In genomic region chr10:86651631-86652331, GRCh38 we compare ENCODE assay signal across 24 cellular contexts. TPM values are rescaled to one million over a fixed set of nuclear protein-coding genes. Genes with fewer than 3 reads are reported as not detected.
DNase-seq lines count a peak whose midpoint lies in the region; ATAC-seq and TF ChIP-seq lines count a peak whose summit lies in the region.
"Had no signal": no experiment of that assay in that cellular context is flagged by ENCODE, and none has a peak within 500 bp of the region (broad histone marks: within the 10 kb centered on the region; RNA-seq: fewer than 3 reads in every experiment).

No MANE protein-coding gene starts in this region.

- H3K4me3 ChIP-seq in WERI-Rb-1 (ENCODE audit: low read depth, low read length), result no peak overlapping the region
- H3K4me3 ChIP-seq: ascending aorta, HAP-1, hepatocyte, testis had no signal

- H3K4me3 Mint-ChIP-seq in activated CD4-positive, alpha-beta memory T cell treated with anti-CD3 and anti-CD28 coated beads for 36 hours, result no peak overlapping the region
- H3K4me3 Mint-ChIP-seq in activated CD4-positive, alpha-beta memory T cell treated with anti-CD3 and anti-CD28 coated beads, Interleukin-2, amount 10 ng/mL, durations not matched to agents 7 days and 5 days, result no peak overlapping the region
- H3K4me3 Mint-ChIP-seq: activated naive CD4-positive, alpha-beta T cell treated with anti-CD3 and anti-CD28 coated beads for 36 hours had no signal

- POLR2A ChIA-PET in activated CD4-positive, alpha-beta memory T cell treated with anti-CD3 and anti-CD28 coated beads for 36 hours (lab: Charles Lee), result no interaction called here
- POLR2A ChIA-PET in activated CD4-positive, alpha-beta memory T cell treated with anti-CD3 and anti-CD28 coated beads, Interleukin-2, amount 10 ng/mL, durations not matched to agents 7 days and 5 days (lab: Charles Lee), result no interaction called here

- no peaks in the 10 kb centered on the region for H3K9me3 Mint-ChIP-seq in activated CD4-positive, alpha-beta memory T cell treated with anti-CD3 and anti-CD28 coated beads for 36 hours
- H3K9me3 Mint-ChIP-seq in activated CD4-positive, alpha-beta memory T cell treated with anti-CD3 and anti-CD28 coated beads, Interleukin-2, amount 10 ng/mL, durations not matched to agents 7 days and 5 days, result no peaks in the 10 kb centered on the region
- H3K9me3 Mint-ChIP-seq: activated naive CD4-positive, alpha-beta T cell treated with anti-CD3 and anti-CD28 coated beads for 36 hours had no signal

- no peak for TF ChIP-seq CTCF in WERI-Rb-1 (IDR thresholded peaks at IDR 0.05; ENCODE audit: low read depth, low read length)

- CTCF ChIA-PET in activated CD4-positive, alpha-beta memory T cell treated with anti-CD3 and anti-CD28 coated beads for 36 hours (lab: Charles Lee), result no interaction called here
- CTCF ChIA-PET in activated CD4-positive, alpha-beta memory T cell treated with anti-CD3 and anti-CD28 coated beads, Interleukin-2, amount 10 ng/mL, durations not matched to agents 7 days and 5 days (lab: Charles Lee), result no interaction called here

- no peaks in the 10 kb centered on the region for H3K27me3 ChIP-seq in WERI-Rb-1 (ENCODE audit: insufficient read depth, low read depth, severe bottlenecking)
- H3K27me3 ChIP-seq: ascending aorta, hepatocyte, testis had no signal

- no peaks in the 10 kb centered on the region for H3K36me3 Mint-ChIP-seq in activated CD4-positive, alpha-beta memory T cell treated with anti-CD3 and anti-CD28 coated beads for 36 hours
- H3K36me3 Mint-ChIP-seq in activated CD4-positive, alpha-beta memory T cell treated with anti-CD3 and anti-CD28 coated beads, Interleukin-2, amount 10 ng/mL, durations not matched to agents 7 days and 5 days (ENCODE audit: low read depth), result no peaks in the 10 kb centered on the region

- no peaks in the 10 kb centered on the region for H3K4me1 Mint-ChIP-seq in activated CD4-positive, alpha-beta memory T cell treated with anti-CD3 and anti-CD28 coated beads for 36 hours (ENCODE audit: low read depth)
- H3K4me1 Mint-ChIP-seq in activated CD4-positive, alpha-beta memory T cell treated with anti-CD3 and anti-CD28 coated beads, Interleukin-2, amount 10 ng/mL, durations not matched to agents 7 days and 5 days, result no peaks in the 10 kb centered on the region

- no peaks in the 10 kb centered on the region for H3K27me3 Mint-ChIP-seq in activated CD4-positive, alpha-beta memory T cell treated with anti-CD3 and anti-CD28 coated beads for 36 hours
- no peaks in the 10 kb centered on the region for H3K27me3 Mint-ChIP-seq in activated CD4-positive, alpha-beta memory T cell treated with anti-CD3 and anti-CD28 coated beads, Interleukin-2, amount 10 ng/mL, durations not matched to agents 7 days and 5 days

- H3K27ac ChIP-seq in WERI-Rb-1, result peak overlapping the region; percentile 66
- H3K27ac ChIP-seq: ascending aorta, hepatocyte, testis had no signal

- intact Hi-C loops in activated CD4-positive, alpha-beta memory T cell treated with anti-CD3 and anti-CD28 coated beads for 36 hours (cut with micrococcal nuclease), result no loop called here
- intact Hi-C loops in posterior vena cava (cut with DNase I), result no loop called here

- no peaks in the 10 kb centered on the region for H3K36me3 ChIP-seq in WERI-Rb-1
- H3K36me3 ChIP-seq: ascending aorta, HAP-1 had no signal

- DNase-seq in activated CD4-positive, alpha-beta memory T cell treated with anti-CD3 and anti-CD28 coated beads for 36 hours, result peak; percentile 5
- no peak for DNase-seq in activated CD4-positive, alpha-beta memory T cell treated with anti-CD3 and anti-CD28 coated beads, Interleukin-2, amount 10 ng/mL, durations not matched to agents 7 days and 5 days
- peak; percentile 21 for DNase-seq in D341Med (ENCODE audit: low spot score)
- DNase-seq in WERI-Rb-1, result no peak
- DNase-seq in posterior vena cava (ENCODE audit: low spot score), result peak; percentile 72
- no peak for DNase-seq in SIG-M5 treated with dmso at 0.1 percent for 504 hours (lab: John Stamatoyannopoulos, UW; ENCODE audit: unreplicated experiment)
- no peak for DNase-seq in stimulated activated CD4-positive, alpha-beta T cell treated with anti-CD3 and anti-CD28 coated beads, Interleukin-12 subunit alpha, Interleukin-12 subunit beta, amount 100 ng/mL, for 4 hours
- DNase-seq: activated CD4-positive, alpha-beta T cell treated with anti-CD3 and anti-CD28 coated beads for 1 hour; activated naive CD4-positive, alpha-beta T cell treated with anti-CD3 and anti-CD28 coated beads for 36 hours; C1 segment of cervical spinal cord; central memory CD4-positive, alpha-beta T cell; GDM1; MV-4-11; NCI-H1694 treated with DMSO at 0.1 percent for 48 hours; testis had no signal

- no peaks in the 10 kb centered on the region for H3K9me3 ChIP-seq in WERI-Rb-1 (ENCODE audit: severe bottlenecking)
- H3K9me3 ChIP-seq: ascending aorta, HAP-1, testis had no signal

- H3K27ac Mint-ChIP-seq in activated CD4-positive, alpha-beta memory T cell treated with anti-CD3 and anti-CD28 coated beads for 36 hours, result no peak overlapping the region
- no peak overlapping the region for H3K27ac Mint-ChIP-seq in activated CD4-positive, alpha-beta memory T cell treated with anti-CD3 and anti-CD28 coated beads, Interleukin-2, amount 10 ng/mL, durations not matched to agents 7 days and 5 days
- H3K27ac Mint-ChIP-seq: activated naive CD4-positive, alpha-beta T cell treated with anti-CD3 and anti-CD28 coated beads for 36 hours had no signal

- no peak for ATAC-seq in HG03439 (IDR thresholded peaks at IDR 0.05; ENCODE audit: unreplicated experiment)

RNA-seq across cellular contexts. Expression of gene OPN4, which starts 2.6 kb away (rescaled TPM):
- not detected for total RNA-seq in activated CD4-positive, alpha-beta memory T cell treated with anti-CD3 and anti-CD28 coated beads for 36 hours
- total RNA-seq in activated CD4-positive, alpha-beta memory T cell treated with anti-CD3 and anti-CD28 coated beads, Interleukin-2, amount 10 ng/mL, durations not matched to agents 7 days and 5 days, result not detected
- not detected for total RNA-seq in posterior vena cava
- total RNA-seq: A673; activated naive CD4-positive, alpha-beta T cell treated with anti-CD3 and anti-CD28 coated beads for 36 hours; ascending aorta; dermis microvascular lymphatic vessel endothelial cell; epithelial cell of proximal tubule; hepatocyte; lung microvascular endothelial cell; osteocyte had no signal

RNA-seq across cellular contexts. Expression of gene LDB3, which starts 16.5 kb away (rescaled TPM):
- under 1 TPM; 0.12 to 0.43 TPM for total RNA-seq in activated CD4-positive, alpha-beta memory T cell treated with anti-CD3 and anti-CD28 coated beads for 36 hours
- total RNA-seq in activated CD4-positive, alpha-beta memory T cell treated with anti-CD3 and anti-CD28 coated beads, Interleukin-2, amount 10 ng/mL, durations not matched to agents 7 days and 5 days, result under 1 TPM; 0.05 to 0.10 TPM
- 10 to 100 TPM; 27.9 to 29.3 TPM for total RNA-seq in posterior vena cava
- total RNA-seq: dermis microvascular lymphatic vessel endothelial cell, epithelial cell of proximal tubule, hepatocyte, lung microvascular endothelial cell had no signal

Comparison
In these comparisons a context has a peak if more than half of its experiments do, and no peak if none do; other contexts are left out.
1. DNase-seq: peak in activated CD4-positive, alpha-beta memory T cell treated with anti-CD3 and anti-CD28 coated beads for 36 hours (single experiment), D341Med (single experiment) and posterior vena cava (single experiment); none in activated CD4-positive, alpha-beta memory T cell treated with anti-CD3 and anti-CD28 coated beads, Interleukin-2, amount 10 ng/mL, durations not matched to agents 7 days and 5 days (single experiment), WERI-Rb-1 (single experiment), SIG-M5 treated with dmso at 0.1 percent for 504 hours (single experiment) and stimulated activated CD4-positive, alpha-beta T cell treated with anti-CD3 and anti-CD28 coated beads, Interleukin-12 subunit alpha, Interleukin-12 subunit beta, amount 100 ng/mL, for 4 hours (single experiment).
2. RNA of gene LDB3, which starts 16.5 kb away (total RNA-seq): 27.9 to 29.3 TPM in posterior vena cava; 0.12 to 0.43 TPM in activated CD4-positive, alpha-beta memory T cell treated with anti-CD3 and anti-CD28 coated beads for 36 hours and 0.05 to 0.10 TPM in activated CD4-positive, alpha-beta memory T cell treated with anti-CD3 and anti-CD28 coated beads, Interleukin-2, amount 10 ng/mL, durations not matched to agents 7 days and 5 days; every median in the first group is over 10 times any median in the second.